ENCODE assay signal across 19 cellular contexts in the genomic region with DNA sequence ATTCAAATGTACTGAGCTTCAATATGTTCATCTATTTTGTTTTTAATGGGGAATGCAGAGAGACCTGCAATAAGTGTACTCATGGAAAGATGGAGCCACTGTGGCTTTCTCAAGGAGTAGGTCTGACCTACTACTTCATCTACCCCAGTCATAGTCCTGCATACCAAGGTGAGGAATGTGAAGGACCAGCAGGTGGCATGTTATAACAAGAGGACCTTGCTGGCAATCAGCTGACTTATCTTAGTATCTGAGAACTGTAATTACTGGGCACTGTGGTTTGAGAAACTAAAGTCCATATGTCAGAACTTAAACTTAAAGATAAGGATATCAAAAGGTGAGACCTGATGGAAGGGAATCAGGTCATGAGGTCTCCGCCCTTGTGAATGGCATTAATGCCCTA.
A peak's percentile ranks its signal among the peaks of the same experiment; 100 is the strongest.
DNase-seq lines count a peak whose midpoint lies in the region; ATAC-seq and TF ChIP-seq lines count a peak whose summit lies in the region.
"Had no signal": no experiment of that assay in that cellular context is flagged by ENCODE, and none has a peak within 500 bp of the region (broad histone marks: within the 10 kb centered on the region; RNA-seq: fewer than 3 reads in every experiment).

No MANE protein-coding gene starts in this region.

- H3K36me3 Mint-ChIP-seq in naive B cell: no peaks in the 10 kb centered on the region
- no peaks in the 10 kb centered on the region for H3K36me3 Mint-ChIP-seq in activated T-helper 17 cell treated with anti-CD3 and anti-CD28 coated beads, Interleukin-2, amount 50 U/mL, for 72 hours (ENCODE audit: low read depth)
- H3K36me3 Mint-ChIP-seq: activated naive CD4-positive, alpha-beta T cell treated with anti-CD3 and anti-CD28 coated beads, Interleukin-2, amount 10 ng/mL, durations not matched to agents 7 days and 5 days; CD4-positive, CD25-positive, alpha-beta regulatory T cell; mesothelial cell of epicardium had no signal

- H3K9me3 Mint-ChIP-seq in naive B cell: no peaks in the 10 kb centered on the region
- no peaks in the 10 kb centered on the region for H3K9me3 Mint-ChIP-seq in activated T-helper 17 cell treated with anti-CD3 and anti-CD28 coated beads, Interleukin-2, amount 50 U/mL, for 72 hours
- H3K9me3 Mint-ChIP-seq: activated naive CD4-positive, alpha-beta T cell treated with anti-CD3 and anti-CD28 coated beads, Interleukin-2, amount 10 ng/mL, durations not matched to agents 7 days and 5 days had no signal

- H3K4me3 ChIP-seq in NB4 (ENCODE audit: low read depth, low read length) (no peak overlapping the region), ascending aorta (no peak overlapping the region)
- H3K4me3 ChIP-seq: heart right ventricle, PC-9, thyroid gland had no signal

- no peak for TF ChIP-seq POLR2A in NB4 (IDR thresholded peaks at IDR 0.05; ENCODE audit: extremely low read depth, insufficient read length)

- DNase-seq in NB4 (ENCODE audit: low read depth) (peak; percentile 34), epithelial cell of prostate (ENCODE audit: low read depth, low spot score) (peak; percentile 22), naive B cell (peak; percentile 34), OCI-M1 (lab: John Stamatoyannopoulos, UW) (no peak), SK-N-DZ (ENCODE audit: low spot score) (no peak), ascending aorta (ENCODE audit: low spot score in 2 of 2) (no peak)
- DNase-seq: activated naive CD4-positive, alpha-beta T cell treated with anti-CD3 and anti-CD28 coated beads, Interleukin-2, amount 10 ng/mL, durations not matched to agents 7 days and 5 days; effector memory CD8-positive, alpha-beta T cell; GDM1; heart right ventricle; KG1; NCI-H2107; T-helper 2 cell; thyroid gland had no signal

- peak overlapping the region in 1 of 6 donors; percentile 8 for H3K27ac Mint-ChIP-seq in naive B cell
- no peak overlapping the region for H3K27ac Mint-ChIP-seq in activated T-helper 17 cell treated with anti-CD3 and anti-CD28 coated beads, Interleukin-2, amount 50 U/mL, for 72 hours
- H3K27ac Mint-ChIP-seq: activated naive CD4-positive, alpha-beta T cell treated with anti-CD3 and anti-CD28 coated beads, Interleukin-2, amount 10 ng/mL, durations not matched to agents 7 days and 5 days; CD4-positive, CD25-positive, alpha-beta regulatory T cell; effector memory CD8-positive, alpha-beta T cell; mesothelial cell of epicardium had no signal

- no peak overlapping the region for H3K4me3 Mint-ChIP-seq in naive B cell
- H3K4me3 Mint-ChIP-seq in activated T-helper 17 cell treated with anti-CD3 and anti-CD28 coated beads, Interleukin-2, amount 50 U/mL, for 72 hours: no peak overlapping the region
- H3K4me3 Mint-ChIP-seq: activated naive CD4-positive, alpha-beta T cell treated with anti-CD3 and anti-CD28 coated beads, Interleukin-2, amount 10 ng/mL, durations not matched to agents 7 days and 5 days; CD4-positive, CD25-positive, alpha-beta regulatory T cell; effector memory CD8-positive, alpha-beta T cell; mesothelial cell of epicardium had no signal

- no peaks in the 10 kb centered on the region for H3K27me3 ChIP-seq in ascending aorta
- H3K27me3 ChIP-seq: heart right ventricle, thyroid gland had no signal

- intact Hi-C loops in ascending aorta (cut with DNase I): no loop called here

- TF ChIP-seq CTCF in NB4 (IDR thresholded peaks at IDR 0.05; ENCODE audit: low read depth, low read length): peak; percentile 19
- no peak for TF ChIP-seq CTCF in ascending aorta (IDR thresholded peaks at IDR 0.05)

- H3K27me3 Mint-ChIP-seq in naive B cell: no peaks in the 10 kb centered on the region
- H3K27me3 Mint-ChIP-seq in activated T-helper 17 cell treated with anti-CD3 and anti-CD28 coated beads, Interleukin-2, amount 50 U/mL, for 72 hours: no peaks in the 10 kb centered on the region
- H3K27me3 Mint-ChIP-seq: CD4-positive, CD25-positive, alpha-beta regulatory T cell; effector memory CD8-positive, alpha-beta T cell had no signal

- no peak overlapping the region for H3K27ac ChIP-seq in epithelial cell of prostate
- no peak overlapping the region for H3K27ac ChIP-seq in ascending aorta
- H3K27ac ChIP-seq: heart right ventricle, PC-9, thyroid gland had no signal

- H3K36me3 ChIP-seq in ascending aorta: no peaks in the 10 kb centered on the region
- H3K36me3 ChIP-seq: heart right ventricle, thyroid gland had no signal

- no peaks in the 10 kb centered on the region for H3K4me1 ChIP-seq in ascending aorta
- H3K4me1 ChIP-seq: heart right ventricle, thyroid gland had no signal

- ATAC-seq in GM18498 (IDR thresholded peaks at IDR 0.05; ENCODE audit: unreplicated experiment) (peak; percentile 44), naive B cell (ENCODE audit: low read depth in 2 of 2) (peak; percentile 71 to 79)
- ATAC-seq in activated T-helper 17 cell treated with anti-CD3 and anti-CD28 coated beads, Interleukin-2, amount 50 U/mL, for 72 hours (replicated peaks): no peak
- ATAC-seq: effector memory CD8-positive, alpha-beta T cell; heart right ventricle had no signal

- H3K9me3 ChIP-seq in ascending aorta: no peaks in the 10 kb centered on the region
- H3K9me3 ChIP-seq: heart right ventricle, thyroid gland had no signal

- no peaks in the 10 kb centered on the region for H3K4me1 Mint-ChIP-seq in naive B cell
- H3K4me1 Mint-ChIP-seq in activated T-helper 17 cell treated with anti-CD3 and anti-CD28 coated beads, Interleukin-2, amount 50 U/mL, for 72 hours: no peaks in the 10 kb centered on the region
- H3K4me1 Mint-ChIP-seq: activated naive CD4-positive, alpha-beta T cell treated with anti-CD3 and anti-CD28 coated beads, Interleukin-2, amount 10 ng/mL, durations not matched to agents 7 days and 5 days; CD4-positive, CD25-positive, alpha-beta regulatory T cell had no signal

Comparison
In these comparisons a context has a peak if more than half of its experiments do, and no peak if none do; other contexts are left out.
1. DNase-seq: peak in NB4 (single experiment), epithelial cell of prostate (single experiment) and naive B cell (single experiment); none in OCI-M1 (single experiment), SK-N-DZ (single experiment) and ascending aorta (0 of 2).